In the genomic region with DNA sequence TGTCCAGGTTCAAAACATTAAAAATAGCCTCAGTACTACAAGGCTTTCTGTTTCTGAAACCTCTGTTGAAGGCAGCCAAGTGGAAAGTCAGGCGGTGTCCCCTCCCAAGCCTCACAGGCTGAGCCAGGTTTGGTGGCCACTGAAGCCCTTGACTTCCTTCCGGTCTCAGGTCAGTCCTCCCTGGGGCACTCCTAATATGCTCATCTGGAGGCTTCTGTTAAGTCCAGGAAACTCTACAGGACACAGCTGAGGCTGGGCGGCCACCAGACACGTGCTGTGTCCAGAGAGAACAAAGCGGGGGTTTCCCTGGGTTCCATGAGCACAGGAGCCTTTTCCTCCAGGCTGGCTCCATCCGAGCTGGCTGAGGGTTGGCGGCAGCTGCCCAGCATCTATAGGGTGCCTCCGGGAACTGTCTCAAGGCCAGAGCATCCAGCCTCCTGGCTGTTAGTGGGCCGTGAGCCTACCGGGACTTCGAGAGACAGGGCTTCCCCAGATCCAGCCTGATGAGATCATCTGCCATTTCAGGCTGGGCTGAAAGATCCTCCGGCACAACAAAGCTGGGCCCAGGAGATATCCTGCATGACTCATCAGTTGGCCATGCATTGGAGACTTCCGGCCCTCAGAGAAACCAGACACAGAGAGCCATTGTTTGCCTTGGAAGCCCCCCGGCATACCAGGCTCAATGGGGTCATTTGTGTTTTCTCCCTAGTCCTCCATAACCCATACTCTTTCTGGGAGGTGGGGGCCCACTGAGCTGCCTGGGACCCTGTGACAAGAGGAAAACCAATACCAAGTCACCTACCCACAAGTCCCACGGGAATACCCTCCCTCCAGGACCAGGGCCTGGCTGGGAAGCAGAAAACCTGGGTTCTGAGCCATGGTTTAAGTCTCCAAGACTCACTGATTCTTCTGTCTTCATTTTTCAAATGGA, we compare ENCODE assay signal across 1 cellular context.
TF ChIP-seq lines count a peak whose summit lies in the region.

No MANE protein-coding gene starts in this region.

TF ChIP-seq in SK-N-SH, 30 proteins besides CTCF, POLR2A, EP300 and RAD21 (continued from another document):
- TF ChIP-seq TEAD4 (IDR thresholded peaks at IDR 0.05; ENCODE audit: borderline replicate concordance, insufficient read depth) (peak; percentile 95), FOSL2 (IDR thresholded peaks at IDR 0.05; ENCODE audit: borderline replicate concordance, low read depth) (peak; percentile 99), GATA2 (CRISPR knock-in tag; IDR thresholded peaks at IDR 0.05) (no peak), FOXM1 (IDR thresholded peaks at IDR 0.05; ENCODE audit: low read depth) (peak; percentile 84), EZH2phosphoT487 (IDR thresholded peaks at IDR 0.05; ENCODE audit: borderline replicate concordance, low read depth) (no peak), RXRA (IDR thresholded peaks at IDR 0.05; ENCODE audit: borderline replicate concordance, low read depth) (peak; percentile 92; the same call in 1 of the 2 replicates), RFX5 (IDR thresholded peaks at IDR 0.05; ENCODE audit: low read length) (no peak), SMC3 (IDR thresholded peaks at IDR 0.05; ENCODE audit: low read depth, low read length) (no peak), MXI1 (IDR thresholded peaks at IDR 0.05; ENCODE audit: low read depth, low read length) (no peak), SIN3A (IDR thresholded peaks at IDR 0.05; ENCODE audit: borderline replicate concordance, low read depth, low read length) (peak; percentile 80; the same call in 1 of the 2 replicates), PBX3 (IDR thresholded peaks at IDR 0.05) (peak; percentile 87), NRF1 (IDR thresholded peaks at IDR 0.05; ENCODE audit: low read depth, low read length) (no peak), CHD2 (IDR thresholded peaks at IDR 0.05; ENCODE audit: low read length, partially characterized antibody) (peak; percentile 17), TCF12 (IDR thresholded peaks at IDR 0.05) (peak; percentile 94), FOXJ3 (CRISPR knock-in tag; IDR thresholded peaks at IDR 0.05) (no peak), YY1 (IDR thresholded peaks at IDR 0.05; ENCODE audit: low read depth) (peak; percentile 78), NFIC (IDR thresholded peaks at IDR 0.05; ENCODE audit: borderline replicate concordance) (peak; percentile 96), ELF1 (IDR thresholded peaks at IDR 0.05) (peak; percentile 66), MAX (IDR thresholded peaks at IDR 0.05; ENCODE audit: low read depth) (peak; percentile 94), TAF1 (IDR thresholded peaks at IDR 0.05; ENCODE audit: borderline replicate concordance, low read depth, low read length) (peak; percentile 28; the same call in 1 of the 2 replicates), JUND (IDR thresholded peaks at IDR 0.05) (peak; percentile 100), POLR2AphosphoS5 (IDR thresholded peaks at IDR 0.05; ENCODE audit: low read depth, low read length) (peak; percentile 75; the same call in 1 of the 2 replicates), RCOR1 (IDR thresholded peaks at IDR 0.05; ENCODE audit: low read length) (no peak), GABPA (IDR thresholded peaks at IDR 0.05; ENCODE audit: low read depth) (peak; percentile 59)
- TF ChIP-seq, protein P1, sequence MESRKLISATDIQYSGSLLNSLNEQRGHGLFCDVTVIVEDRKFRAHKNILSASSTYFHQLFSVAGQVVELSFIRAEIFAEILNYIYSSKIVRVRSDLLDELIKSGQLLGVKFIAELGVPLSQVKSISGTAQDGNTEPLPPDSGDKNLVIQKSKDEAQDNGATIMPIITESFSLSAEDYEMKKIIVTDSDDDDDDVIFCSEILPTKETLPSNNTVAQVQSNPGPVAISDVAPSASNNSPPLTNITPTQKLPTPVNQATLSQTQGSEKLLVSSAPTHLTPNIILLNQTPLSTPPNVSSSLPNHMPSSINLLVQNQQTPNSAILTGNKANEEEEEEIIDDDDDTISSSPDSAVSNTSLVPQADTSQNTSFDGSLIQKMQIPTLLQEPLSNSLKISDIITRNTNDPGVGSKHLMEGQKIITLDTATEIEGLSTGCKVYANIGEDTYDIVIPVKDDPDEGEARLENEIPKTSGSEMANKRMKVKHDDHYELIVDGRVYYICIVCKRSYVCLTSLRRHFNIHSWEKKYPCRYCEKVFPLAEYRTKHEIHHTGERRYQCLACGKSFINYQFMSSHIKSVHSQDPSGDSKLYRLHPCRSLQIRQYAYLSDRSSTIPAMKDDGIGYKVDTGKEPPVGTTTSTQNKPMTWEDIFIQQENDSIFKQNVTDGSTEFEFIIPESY (IDR thresholded peaks at IDR 0.05; ENCODE audit: borderline replicate concordance, low read depth), result peak; percentile 84; the same call in 1 of the 2 replicates
- TF ChIP-seq, protein P2, sequence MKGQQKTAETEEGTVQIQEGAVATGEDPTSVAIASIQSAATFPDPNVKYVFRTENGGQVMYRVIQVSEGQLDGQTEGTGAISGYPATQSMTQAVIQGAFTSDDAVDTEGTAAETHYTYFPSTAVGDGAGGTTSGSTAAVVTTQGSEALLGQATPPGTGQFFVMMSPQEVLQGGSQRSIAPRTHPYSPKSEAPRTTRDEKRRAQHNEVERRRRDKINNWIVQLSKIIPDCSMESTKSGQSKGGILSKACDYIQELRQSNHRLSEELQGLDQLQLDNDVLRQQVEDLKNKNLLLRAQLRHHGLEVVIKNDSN (IDR thresholded peaks at IDR 0.05; ENCODE audit: borderline replicate concordance, low read depth), result 0 out of 2 replicates have a peak, but pooled peaks have one; percentile 10
- TF ChIP-seq, protein P3, sequence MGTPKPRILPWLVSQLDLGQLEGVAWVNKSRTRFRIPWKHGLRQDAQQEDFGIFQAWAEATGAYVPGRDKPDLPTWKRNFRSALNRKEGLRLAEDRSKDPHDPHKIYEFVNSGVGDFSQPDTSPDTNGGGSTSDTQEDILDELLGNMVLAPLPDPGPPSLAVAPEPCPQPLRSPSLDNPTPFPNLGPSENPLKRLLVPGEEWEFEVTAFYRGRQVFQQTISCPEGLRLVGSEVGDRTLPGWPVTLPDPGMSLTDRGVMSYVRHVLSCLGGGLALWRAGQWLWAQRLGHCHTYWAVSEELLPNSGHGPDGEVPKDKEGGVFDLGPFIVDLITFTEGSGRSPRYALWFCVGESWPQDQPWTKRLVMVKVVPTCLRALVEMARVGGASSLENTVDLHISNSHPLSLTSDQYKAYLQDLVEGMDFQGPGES (IDR thresholded peaks at IDR 0.05; ENCODE audit: low read depth, low read length), result no peak
- TF ChIP-seq, protein P4, sequence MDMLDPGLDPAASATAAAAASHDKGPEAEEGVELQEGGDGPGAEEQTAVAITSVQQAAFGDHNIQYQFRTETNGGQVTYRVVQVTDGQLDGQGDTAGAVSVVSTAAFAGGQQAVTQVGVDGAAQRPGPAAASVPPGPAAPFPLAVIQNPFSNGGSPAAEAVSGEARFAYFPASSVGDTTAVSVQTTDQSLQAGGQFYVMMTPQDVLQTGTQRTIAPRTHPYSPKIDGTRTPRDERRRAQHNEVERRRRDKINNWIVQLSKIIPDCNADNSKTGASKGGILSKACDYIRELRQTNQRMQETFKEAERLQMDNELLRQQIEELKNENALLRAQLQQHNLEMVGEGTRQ (IDR thresholded peaks at IDR 0.05; ENCODE audit: borderline replicate concordance, low read depth, low read length), result no peak
TF ChIP-seq in SK-N-SH: peak in this region for 20.
